In genomic region chr6:131999545-132000146, GRCh38 we compare ENCODE assay signal across 21 cellular contexts. TPM values are rescaled to one million over a fixed set of nuclear protein-coding genes. Genes with fewer than 3 reads are reported as not detected.
DNase-seq lines count a peak whose midpoint lies in the region; ATAC-seq and TF ChIP-seq lines count a peak whose summit lies in the region.
"Had no signal": no experiment of that assay in that cellular context is flagged by ENCODE, and none has a peak within 500 bp of the region (broad histone marks: within the 10 kb centered on the region; RNA-seq: fewer than 3 reads in every experiment).

No MANE protein-coding gene starts in this region.

- no peaks in the 10 kb centered on the region for H3F3A ChIP-seq in DOHH2 (ENCODE audit: control insufficient read depth, insufficient read depth)

- H3K4me1 ChIP-seq in DOHH2 (ENCODE audit: control insufficient read depth, low read length), result peaks cover 51% of the 10 kb centered on the region
- peaks cover 0 to 6% of the 10 kb centered on the region in 2 donors for H3K4me1 ChIP-seq in gastrocnemius medialis

- DNase-seq in brain microvascular endothelial cell (no peak), gastrocnemius medialis (no peak), CD14-positive monocyte (ENCODE audit: low spot score) (no peak), HEK293T (ENCODE audit: extremely low spot score) (no peak), WTC11 (ENCODE audit: low spot score) (no peak)
- DNase-seq: activated CD4-positive, alpha-beta memory T cell treated with anti-CD3 and anti-CD28 coated beads, Interleukin-2, amount 10 ng/mL, durations not matched to agents 7 days and 5 days; activated T-cell treated with anti-CD3 and anti-CD28 coated beads, Interleukin-2, amount 50 U/mL, for 72 hours; Caco-2; cerebellar nuclear complex; immature natural killer cell; MG63; NCI-H2107; NCI-H526 treated with DMSO at 0.1 percent for 48 hours; PC-9; sigmoid colon; stimulated activated naive CD4-positive, alpha-beta T cell treated with Interleukin-2 at 50 U/mL for 16 hours had no signal

- H3K27me3 Mint-ChIP-seq in CD14-positive monocyte (ENCODE audit: low read depth in 3 of 3) (peaks cover 0 to 1% (median 0%) of the 10 kb centered on the region in 3 donors), WTC11 (ENCODE audit: low read depth) (peaks cover 4% of the 10 kb centered on the region)
- H3K27me3 Mint-ChIP-seq: activated CD4-positive, alpha-beta memory T cell treated with anti-CD3 and anti-CD28 coated beads, Interleukin-2, amount 10 ng/mL, durations not matched to agents 7 days and 5 days had no signal

- H3K4me1 Mint-ChIP-seq in CD14-positive monocyte, result peaks cover 1% of the 10 kb centered on the region
- H3K4me1 Mint-ChIP-seq in WTC11, result peaks cover 14% of the 10 kb centered on the region
- H3K4me1 Mint-ChIP-seq: GM23338 had no signal

- intact Hi-C loops in gastrocnemius medialis (cut with DNase I; ENCODE audit: low total_unique reads) (no loop called here), CD14-positive monocyte (cut with micrococcal nuclease) (no loop called here)

- H3K27ac ChIP-seq in DOHH2 (ENCODE audit: low read depth, low read length) (peak overlapping the region; percentile 37), brain microvascular endothelial cell (peak overlapping the region; percentile 51), gastrocnemius medialis (peak overlapping the region in 3 of 4 donors; percentile 22 to 40 (median 36))
- H3K27ac ChIP-seq: PC-9 had no signal

- H4K20me1 ChIP-seq in DOHH2 (ENCODE audit: control insufficient read depth, insufficient read depth, low read depth, low read length), result no peaks in the 10 kb centered on the region

- H3K36me3 Mint-ChIP-seq in CD14-positive monocyte (no peaks in the 10 kb centered on the region), WTC11 (peaks cover 23% of the 10 kb centered on the region)
- H3K36me3 Mint-ChIP-seq: immature natural killer cell had no signal

- H3K4me3 ChIP-seq in DOHH2 (ENCODE audit: low read length) (no peak overlapping the region), brain microvascular endothelial cell (ENCODE audit: low read depth, low read length) (no peak overlapping the region), gastrocnemius medialis (no peak overlapping the region)
- H3K4me3 ChIP-seq: GM23338, MG63, PC-9, sigmoid colon had no signal

- no peaks in the 10 kb centered on the region for H3K36me3 ChIP-seq in DOHH2 (ENCODE audit: control insufficient read depth, low read length)
- no peaks in the 10 kb centered on the region for H3K36me3 ChIP-seq in brain microvascular endothelial cell (replicated peaks)
- H3K36me3 ChIP-seq in gastrocnemius medialis, result no peaks in the 10 kb centered on the region
- H3K36me3 ChIP-seq: sigmoid colon had no signal

- CTCF ChIA-PET in HEK293T (lab: Yijun Ruan, JAX) (no interaction called here), WTC11 (lab: Charles Lee) (interaction anchor here (0.5 kb wide), 2 partner anchors 8 to 799 kb away, joined by 3 to 4 read pairs; partner anchors contain the start of gene SLC18B1)

- in situ Hi-C loops in brain microvascular endothelial cell (cut with HindIII; ENCODE audit: low pct_ligation_motif_present, low sequenced_read_pairs) (no loop called here), gastrocnemius medialis (cut with MboI; ENCODE audit: low sequenced_read_pairs in 4 of 4) (no loop called here)

- peaks cover 8% of the 10 kb centered on the region; the same call in 1 of the 2 replicates for H3K9me3 ChIP-seq in DOHH2 (ENCODE audit: control insufficient read depth, insufficient read depth, low read length)
- no peaks in the 10 kb centered on the region for H3K9me3 ChIP-seq in gastrocnemius medialis

- H3K9me3 Mint-ChIP-seq in CD14-positive monocyte, result peaks cover 0 to 12% (median 6%) of the 10 kb centered on the region in 7 donors
- H3K9me3 Mint-ChIP-seq in WTC11, result peaks cover 24% of the 10 kb centered on the region

- H3K4me2 ChIP-seq in DOHH2 (ENCODE audit: low read length), result peak overlapping the region; percentile 39
- H3K4me2 ChIP-seq: GM23338, PC-9 had no signal

- H3K79me2 ChIP-seq in DOHH2 (ENCODE audit: control insufficient read depth, low read length), result no peaks in the 10 kb centered on the region

- peak; percentile 73 for ATAC-seq in HG02678 (IDR thresholded peaks at IDR 0.05; ENCODE audit: unreplicated experiment)
- no peak for ATAC-seq in gastrocnemius medialis
- ATAC-seq in activated CD4-positive, CD25-positive, alpha-beta regulatory T cell treated with anti-CD3 and anti-CD28 coated beads, Interleukin-2, amount 50 U/mL, for 24 hours, result no peak
- ATAC-seq in WTC11, result no peak
- ATAC-seq: activated T-cell treated with anti-CD3 and anti-CD28 coated beads, Interleukin-2, amount 50 U/mL, for 72 hours; GM23338; SK-N-SH treated with all-trans-retinoic acid at 6 μM for 48 hours had no signal

- H3K9me2 ChIP-seq in DOHH2 (replicated peaks; ENCODE audit: control insufficient read depth, low read length), result no peaks in the 10 kb centered on the region

- TF ChIP-seq CTCF in DOHH2 (IDR thresholded peaks at IDR 0.05; ENCODE audit: low read depth, low read length, poor library complexity, severe bottlenecking) (no peak), brain microvascular endothelial cell (IDR thresholded peaks at IDR 0.05; ENCODE audit: low read depth, low read length, missing control alignments) (no peak), gastrocnemius medialis (IDR thresholded peaks at IDR 0.05 in 4 of 5, conservative IDR thresholded peaks at IDR 0.05 in 1 of 5) (no peak), CD14-positive monocyte (IDR thresholded peaks at IDR 0.05) (no peak), WTC11 (IDR thresholded peaks at IDR 0.05) (no peak)

- no peak for TF ChIP-seq POLR2A in gastrocnemius medialis (IDR thresholded peaks at IDR 0.05)

- POLR2A ChIA-PET in HEK293T (lab: Yijun Ruan, JAX), result no interaction called here
- POLR2A ChIA-PET in WTC11 (lab: Charles Lee), result no interaction called here

- no peaks in the 10 kb centered on the region for H3K27me3 ChIP-seq in DOHH2 (ENCODE audit: control insufficient read depth, low read length)
- H3K27me3 ChIP-seq in brain microvascular endothelial cell (replicated peaks), result no peaks in the 10 kb centered on the region
- H3K27me3 ChIP-seq in gastrocnemius medialis, result no peaks in the 10 kb centered on the region
- H3K27me3 ChIP-seq: MG63, sigmoid colon had no signal

- no peak overlapping the region for H3K4me3 Mint-ChIP-seq in CD14-positive monocyte
- H3K4me3 Mint-ChIP-seq in WTC11, result no peak overlapping the region
- H3K4me3 Mint-ChIP-seq: activated CD4-positive, alpha-beta memory T cell treated with anti-CD3 and anti-CD28 coated beads, Interleukin-2, amount 10 ng/mL, durations not matched to agents 7 days and 5 days; activated T-cell treated with anti-CD3 and anti-CD28 coated beads, Interleukin-2, amount 50 U/mL, for 72 hours; GM23338; immature natural killer cell had no signal

- H3K27ac Mint-ChIP-seq in CD14-positive monocyte (no peak overlapping the region), WTC11 (no peak overlapping the region)
- H3K27ac Mint-ChIP-seq: activated CD4-positive, alpha-beta memory T cell treated with anti-CD3 and anti-CD28 coated beads, Interleukin-2, amount 10 ng/mL, durations not matched to agents 7 days and 5 days; activated T-cell treated with anti-CD3 and anti-CD28 coated beads, Interleukin-2, amount 50 U/mL, for 72 hours; GM23338; immature natural killer cell had no signal

TF ChIP-seq in HEK293T, 16 proteins besides CTCF, POLR2A, EP300 and RAD21:
- no peak for TF ChIP-seq SP1 (IDR thresholded peaks at IDR 0.05)
- no peak for TF ChIP-seq FOXA1 (IDR thresholded peaks at IDR 0.05)
- no peak for TF ChIP-seq TARDBP (IDR thresholded peaks at IDR 0.05)
- no peak for TF ChIP-seq LEF1 (IDR thresholded peaks at IDR 0.05; ENCODE audit: borderline replicate concordance)

TF ChIP-seq in WTC11, 78 proteins besides CTCF, POLR2A, EP300 and RAD21 (continues in another document):
- TF ChIP-seq NR1H2 (CRISPR knock-in tag; IDR thresholded peaks at IDR 0.05) (no peak), ZNF532 (CRISPR knock-in tag; IDR thresholded peaks at IDR 0.05; ENCODE audit: borderline replicate concordance) (no peak)

RNA-seq across cellular contexts. Expression of gene CCN2, which starts 48.5 kb away (rescaled TPM):
- total RNA-seq in gastrocnemius medialis (10 to 100 TPM in 3 of 4 donors, 1 to 10 TPM in 1; 5.1 to 33.6 (median 17.6) TPM), WTC11 (2021) (67.8 to 75.9 TPM (median 74.7 TPM) in 3 replicates)
- polyA plus RNA-seq in CD14-positive monocyte, result not detected
- total RNA-seq: activated CD4-positive, alpha-beta memory T cell treated with anti-CD3 and anti-CD28 coated beads, Interleukin-2, amount 10 ng/mL, durations not matched to agents 7 days and 5 days; activated T-cell treated with anti-CD3 and anti-CD28 coated beads, Interleukin-2, amount 50 U/mL, for 72 hours had no signal
- polyA plus RNA-seq: immature natural killer cell had no signal
